ENCODE assay signal across 1 cellular context in the genomic region with DNA sequence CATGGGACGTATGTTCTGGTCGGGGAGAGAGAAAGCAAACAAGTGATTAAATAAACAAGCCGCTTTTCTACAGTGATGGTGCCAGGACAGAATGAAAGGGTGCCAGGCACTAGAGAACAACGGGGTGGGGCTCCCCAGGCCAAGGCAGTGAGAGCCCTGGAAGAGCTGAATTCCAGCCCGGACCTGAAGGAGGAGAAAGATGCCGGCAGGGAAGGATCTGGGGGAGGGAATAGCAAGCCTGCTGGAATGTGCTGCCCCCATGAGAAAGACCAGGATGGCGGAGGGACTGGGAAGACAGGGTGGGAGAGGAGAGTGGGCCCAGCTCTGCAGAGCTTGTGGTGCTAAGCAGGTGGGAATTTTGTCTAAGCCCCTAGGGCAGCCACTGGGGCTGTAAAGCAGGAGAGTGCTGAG.
TF ChIP-seq lines count a peak whose summit lies in the region.

No MANE protein-coding gene starts in this region.

TF ChIP-seq in GM23338, 12 proteins besides CTCF, POLR2A, EP300 and RAD21 (continued from another document):
- TF ChIP-seq ZNF462 (CRISPR knock-in tag; IDR thresholded peaks at IDR 0.05) (no peak), NANOG (IDR thresholded peaks at IDR 0.05; ENCODE audit: borderline replicate concordance) (no peak), POLR2AphosphoS5 (IDR thresholded peaks at IDR 0.05; ENCODE audit: low read depth) (no peak), ZNF114 (CRISPR knock-in tag; IDR thresholded peaks at IDR 0.05) (no peak), ZNF331 (CRISPR knock-in tag; IDR thresholded peaks at IDR 0.05; ENCODE audit: low read depth) (no peak), STAT1 (IDR thresholded peaks at IDR 0.05; ENCODE audit: unreplicated experiment) (no peak), JUNB (IDR thresholded peaks at IDR 0.05; ENCODE audit: unreplicated experiment) (no peak), EZH2phosphoT487 (IDR thresholded peaks at IDR 0.05; ENCODE audit: unreplicated experiment) (no peak)
